8 cellular contexts compared by ENCODE assay signal in the genomic region with DNA sequence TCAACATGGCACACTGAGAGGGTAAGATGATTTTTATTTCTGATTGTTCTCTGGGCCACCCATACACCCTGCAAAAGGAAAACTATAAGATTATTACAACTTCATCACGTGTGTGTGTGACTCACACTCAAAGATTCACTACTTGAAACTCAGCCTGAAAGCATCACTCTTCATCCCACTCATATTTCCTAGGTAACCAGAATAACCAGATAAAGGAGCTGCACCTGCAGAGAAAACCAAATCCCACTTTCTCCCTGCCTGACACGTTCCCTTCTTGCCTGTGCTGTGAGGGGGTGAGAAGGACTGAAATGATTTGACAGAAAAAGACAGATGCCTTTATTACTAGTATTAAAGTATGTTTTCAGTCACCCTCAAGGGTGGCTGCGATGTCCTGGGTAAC.
A peak's percentile ranks its signal among the peaks of the same experiment; 100 is the strongest.
DNase-seq lines count a peak whose midpoint lies in the region; ATAC-seq, FAIRE-seq and TF ChIP-seq lines count a peak whose summit lies in the region.

No MANE protein-coding gene starts in this region.

- DNase-seq in GM03348 (ENCODE audit: low spot score) (peak; percentile 36), NCI-H226 (peak; percentile 79), vagina (ENCODE audit: extremely low spot score in 2 of 2) (peak in 1 of 2 donors; percentile 62), retina (no peak), Calu3 (no peak), pancreas (no peak)

- H3K4me3 ChIP-seq in gastroesophageal sphincter (no peak overlapping the region), vagina (no peak overlapping the region), pancreas (no peak overlapping the region)

- TF ChIP-seq EP300 in gastroesophageal sphincter (IDR thresholded peaks at IDR 0.05), result no peak

- H3K27me3 ChIP-seq in gastroesophageal sphincter, result no peaks in the 10 kb centered on the region
- H3K27me3 ChIP-seq in vagina, result no peaks in the 10 kb centered on the region
- H3K27me3 ChIP-seq in pancreas, result no peaks in the 10 kb centered on the region

- WGBS in gastroesophageal sphincter (ENCODE audit: low coverage in 1 of 2), 2 donors, result 26 to 28% methylated on average over 3 of the region's 3 CpGs
- 81 to 87% methylated on average over 3 of the region's 3 CpGs for WGBS in pancreas, 2 donors

- ATAC-seq in GM21423 (IDR thresholded peaks at IDR 0.05; ENCODE audit: unreplicated experiment), result peak; percentile 49
- no peak for ATAC-seq in gastroesophageal sphincter
- ATAC-seq in pancreas, result no peak

- TF ChIP-seq CTCF in gastroesophageal sphincter (IDR thresholded peaks at IDR 0.05), result no peak
- no peak for TF ChIP-seq CTCF in vagina (IDR thresholded peaks at IDR 0.05)
- TF ChIP-seq CTCF in Calu3 (IDR thresholded peaks at IDR 0.05; ENCODE audit: unreplicated experiment), result no peak
- no peak for TF ChIP-seq CTCF in pancreas (IDR thresholded peaks at IDR 0.05)

- H3K36me3 ChIP-seq in gastroesophageal sphincter, result peaks cover 0 to 4% of the 10 kb centered on the region in 2 donors
- no peaks in the 10 kb centered on the region for H3K36me3 ChIP-seq in vagina
- H3K36me3 ChIP-seq in pancreas, result no peaks in the 10 kb centered on the region

- no peak overlapping the region for H3K4me3 Mint-ChIP-seq in Calu3 (ENCODE audit: low read depth, unreplicated experiment)

- no TSS peak for BruUV-seq in Calu3 (replicated peaks; lab: Mats Ljungman, UMichigan)

- H3K27me3 Mint-ChIP-seq in Calu3 (ENCODE audit: unreplicated experiment), result no peaks in the 10 kb centered on the region

- H3K4me1 ChIP-seq in gastroesophageal sphincter (peaks cover 60 to 98% (median 61%) of the 10 kb centered on the region in 3 donors), vagina (peaks cover 72% of the 10 kb centered on the region), pancreas (peaks cover 12 to 31% (median 14%) of the 10 kb centered on the region in 3 donors)

- no peaks in the 10 kb centered on the region for H3K9me3 Mint-ChIP-seq in Calu3 (ENCODE audit: low read depth, unreplicated experiment)

- FAIRE-seq in pancreas (lab: Jason Lieb, UNC), result no peak

- H3K27ac Mint-ChIP-seq in Calu3 (ENCODE audit: unreplicated experiment), result no peak overlapping the region

- H3K27ac ChIP-seq in gastroesophageal sphincter (peak overlapping the region; percentile 80 to 94 (median 81)), vagina (peak overlapping the region; percentile 85), pancreas (no peak overlapping the region)

- CTCF ChIA-PET in Calu3 (lab: Charles Lee), result no interaction called here

- H3K36me3 Mint-ChIP-seq in Calu3 (ENCODE audit: insufficient read depth, unreplicated experiment), result no peaks in the 10 kb centered on the region

- intact Hi-C loops in vagina (cut with DNase I), result no loop called here
- intact Hi-C loops in Calu3 (cut with micrococcal nuclease; ENCODE audit: unreplicated experiment), result no loop called here
- intact Hi-C loops in pancreas (cut with DNase I), result no loop called here

- no peak for TF ChIP-seq POLR2A in gastroesophageal sphincter (IDR thresholded peaks at IDR 0.05)
- TF ChIP-seq POLR2A in vagina (IDR thresholded peaks at IDR 0.05), result no peak

- H3K9me3 ChIP-seq in gastroesophageal sphincter (no peaks in the 10 kb centered on the region), vagina (no peaks in the 10 kb centered on the region), pancreas (no peaks in the 10 kb centered on the region)

- no peaks in the 10 kb centered on the region for H3K4me1 Mint-ChIP-seq in Calu3 (ENCODE audit: low read depth, unreplicated experiment)

Comparison
In these comparisons a context has a peak if more than half of its experiments do, and no peak if none do; other contexts are left out.
1. DNase-seq: peak in GM03348 (single experiment) and NCI-H226 (single experiment); none in retina (single experiment), Calu3 (single experiment) and pancreas (0 of 6).
2. H3K27ac ChIP-seq: peak in gastroesophageal sphincter (4 of 4) and vagina (single experiment); none in pancreas (0 of 4).